In genomic region chr3:119690043-119690656, GRCh38 we compare ENCODE assay signal across 9 cellular contexts. TPM values are rescaled to one million over a fixed set of nuclear protein-coding genes. Genes with fewer than 3 reads are reported as not detected.
DNase-seq lines count a peak whose midpoint lies in the region; TF ChIP-seq lines count a peak whose summit lies in the region.
"Had no signal": no experiment of that assay in that cellular context is flagged by ENCODE, and none has a peak within 500 bp of the region (broad histone marks: within the 10 kb centered on the region; RNA-seq: fewer than 3 reads in every experiment).

No MANE protein-coding gene starts in this region.

- H3K27me3 ChIP-seq in kidney epithelial cell (ENCODE audit: control insufficient read depth, insufficient read depth, low read length), result no peaks in the 10 kb centered on the region

- DNase-seq in AG04449 (ENCODE audit: low read depth, low spot score) (no peak), GM13977 (ENCODE audit: low spot score) (no peak), SW480 (ENCODE audit: low spot score) (peak; percentile 14), kidney epithelial cell (ENCODE audit: low read depth) (no peak), GM19238 (ENCODE audit: insufficient read length, low spot score) (no peak), G401 (ENCODE audit: low spot score) (no peak), NCI-H2029 (lab: John Stamatoyannopoulos, UW) (no peak)
- DNase-seq in stimulated activated CD4-positive, alpha-beta T cell treated with anti-CD3 and anti-CD28 coated beads, Interleukin-15, amount 100 ng/mL, for 24 hours, result no peak
- DNase-seq: NCI-H1436 treated with DMSO at 0.1 percent for 48 hours had no signal

- H3K4me3 ChIP-seq in AG04449 (ENCODE audit: low read depth, low read length) (no peak overlapping the region), kidney epithelial cell (ENCODE audit: low read depth, low read length) (no peak overlapping the region)

- POLR2A ChIA-PET in AG04449 (lab: Yijun Ruan, JAX), result no interaction called here

- TF ChIP-seq CTCF in AG04449 (IDR thresholded peaks at IDR 0.05; ENCODE audit: insufficient read depth, low read length, missing control alignments), result peak; percentile 31
- TF ChIP-seq CTCF in GM13977 (IDR thresholded peaks at IDR 0.05; ENCODE audit: extremely low read depth, insufficient read depth, missing control alignments), result peak; percentile 44
- TF ChIP-seq CTCF in kidney epithelial cell (IDR thresholded peaks at IDR 0.05; ENCODE audit: insufficient read depth, low read length, poor library complexity, severe bottlenecking), result peak; percentile 56

- H3K36me3 ChIP-seq in kidney epithelial cell (ENCODE audit: control insufficient read depth, insufficient read depth, low read length), result no peaks in the 10 kb centered on the region

- CTCF ChIA-PET in AG04449 (lab: Yijun Ruan, JAX), result interaction anchor here (0.8 to 3.1 kb wide), 9 partner anchors 8 to 186 kb away, joined by 3 to 20 read pairs (median 5); partner anchors contain the start of gene COX17

- in situ Hi-C loops in GM13977 (cut with MboI; ENCODE audit: low pct_unique_long_range_greater_than_20kb, low sequenced_read_pairs, unreplicated experiment), result loop anchor here (25.0 kb wide), 1 partner anchor 553 kb away; the partner anchor contains the start of gene TEX55
- in situ Hi-C loops in G401 (cut with HindIII; ENCODE audit: low sequenced_read_pairs), result no loop called here

RNA-seq across cellular contexts. Expression of gene CFAP91, which starts 12.7 kb away (rescaled TPM):
- total RNA-seq in kidney epithelial cell, result 3.3 and 7.1 TPM in 2 replicates
- not detected in 2 replicates for total RNA-seq in G401 (2014; rRNA removed; shearing (Covaris generic))

RNA-seq across cellular contexts. Expression of gene COX17, which starts 12.9 kb away (rescaled TPM):
- total RNA-seq in kidney epithelial cell, result 17.9 and 27.4 TPM in 2 replicates
- 4.2 and 5.0 TPM in 2 replicates for total RNA-seq in G401 (2014; rRNA removed; shearing (Covaris generic))

RNA-seq across cellular contexts. Expression of gene POPDC2, which starts 29.8 kb away (rescaled TPM):
- 1.0 and 4.9 TPM in 2 replicates for total RNA-seq in kidney epithelial cell
- 0.06 TPM in 1 of 2 replicates, not detected in the other for total RNA-seq in G401 (2014; rRNA removed; shearing (Covaris generic))
